16 cellular contexts compared by ENCODE assay signal in genomic region chr1:108611984-108612383, GRCh38. TPM values are rescaled to one million over a fixed set of nuclear protein-coding genes. Genes with fewer than 3 reads are reported as not detected.
A peak's percentile ranks its signal among the peaks of the same experiment; 100 is the strongest.
DNase-seq lines count a peak whose midpoint lies in the region; ATAC-seq lines count a peak whose summit lies in the region.
"Had no signal": no experiment of that assay in that cellular context is flagged by ENCODE, and none has a peak within 500 bp of the region (broad histone marks: within the 10 kb centered on the region; RNA-seq: fewer than 3 reads in every experiment).

No MANE protein-coding gene starts in this region.

- intact Hi-C loops in left ventricle myocardium superior (cut with micrococcal nuclease) (no loop called here), Right ventricle myocardium inferior (cut with DNase I) (no loop called here)

- DNase-seq in DMS 273 (lab: John Stamatoyannopoulos, UW; ENCODE audit: unreplicated experiment), result peak; percentile 29
- DNase-seq in DMS 273 treated with DMSO at 0.1 percent for 48 hours (lab: John Stamatoyannopoulos, UW), result no peak
- no peak for DNase-seq in left ventricle myocardium superior
- no peak for DNase-seq in Right ventricle myocardium inferior (ENCODE audit: missing footprints)
- peak; percentile 50 for DNase-seq in cerebellar cortex (ENCODE audit: low spot score)
- no peak for DNase-seq in NCI-H526 (lab: John Stamatoyannopoulos, UW)
- DNase-seq: AML-193; Caco-2; Calu3; CD4-positive, alpha-beta T cell; CD8-positive, alpha-beta T cell; DMS79 treated with DMSO at 0.1 percent for 48 hours; GDM1 had no signal

- ATAC-seq in left ventricle myocardium superior (peak; percentile 54), Right ventricle myocardium inferior (no peak)
- ATAC-seq: A549; CD8-positive, alpha-beta T cell; GM12878 had no signal

RNA-seq across cellular contexts. Expression of gene HENMT1, which starts 48.9 kb away (rescaled TPM):
- total RNA-seq in left ventricle myocardium superior (1.2 TPM), Right ventricle myocardium inferior (1.1 TPM)
- total RNA-seq: A172 had no signal

RNA-seq across cellular contexts. Expression of gene EEIG2, which starts 52.1 kb away (rescaled TPM):
- total RNA-seq in left ventricle myocardium superior (5.0 TPM), Right ventricle myocardium inferior (5.5 TPM)

Comparison
In these comparisons a context has a peak if more than half of its experiments do, and no peak if none do; other contexts are left out.
1. DNase-seq: peak in DMS 273 (single experiment) and cerebellar cortex (single experiment); none in DMS 273 treated with DMSO at 0.1 percent for 48 hours (single experiment), left ventricle myocardium superior (single experiment), Right ventricle myocardium inferior (single experiment) and NCI-H526 (0 of 2).